ENCODE assay signal across 15 cellular contexts in genomic region chr9:135028956-135029355, GRCh38. TPM values are rescaled to one million over a fixed set of nuclear protein-coding genes. Genes with fewer than 3 reads are reported as not detected.
DNase-seq lines count a peak whose midpoint lies in the region; TF ChIP-seq lines count a peak whose summit lies in the region.
"Had no signal": no experiment of that assay in that cellular context is flagged by ENCODE, and none has a peak within 500 bp of the region (broad histone marks: within the 10 kb centered on the region; RNA-seq: fewer than 3 reads in every experiment).

No MANE protein-coding gene starts in this region.

- H3K9me2 ChIP-seq in Karpas-422 (replicated peaks; ENCODE audit: insufficient read depth, low read length) = no peaks in the 10 kb centered on the region

- H3K4me1 ChIP-seq in BLaER1 = peaks cover 40% of the 10 kb centered on the region
- no peaks in the 10 kb centered on the region for H3K4me1 ChIP-seq in osteoblast (ENCODE audit: insufficient read depth, low read length)
- H3K4me1 ChIP-seq in Karpas-422 (ENCODE audit: low read length) = no peaks in the 10 kb centered on the region
- no peaks in the 10 kb centered on the region for H3K4me1 ChIP-seq in Peyer's patch

- TF ChIP-seq CTCF in glutamatergic neuron (IDR thresholded peaks at IDR 0.05; ENCODE audit: partially characterized antibody, unreplicated experiment) = no peak
- TF ChIP-seq CTCF in osteoblast (IDR thresholded peaks at IDR 0.05; ENCODE audit: extremely low read depth, low read depth, low read length) = no peak
- no peak for TF ChIP-seq CTCF in Peyer's patch (IDR thresholded peaks at IDR 0.05)

- no peaks in the 10 kb centered on the region for H3K27me3 Mint-ChIP-seq in glutamatergic neuron (ENCODE audit: unreplicated experiment)

- H3K36me3 Mint-ChIP-seq in glutamatergic neuron (ENCODE audit: unreplicated experiment) = peaks cover 11% of the 10 kb centered on the region
- H3K36me3 Mint-ChIP-seq: CD4-positive, alpha-beta memory T cell had no signal

- H3K27ac ChIP-seq in BLaER1 = no peak overlapping the region
- H3K27ac ChIP-seq in osteoblast (ENCODE audit: low read depth, low read length) = no peak overlapping the region
- no peak overlapping the region for H3K27ac ChIP-seq in Karpas-422 (ENCODE audit: low read length)
- H3K27ac ChIP-seq in Peyer's patch = no peak overlapping the region
- H3K27ac ChIP-seq: C4-2B, HL-60 had no signal

- H3K9ac ChIP-seq in BLaER1 (no peak overlapping the region), Karpas-422 (ENCODE audit: low read length) (no peak overlapping the region)

- peak overlapping the region; percentile 1 for H3K27ac Mint-ChIP-seq in glutamatergic neuron (ENCODE audit: unreplicated experiment)
- H3K27ac Mint-ChIP-seq: B cell; CD4-positive, alpha-beta memory T cell had no signal

- no peak for TF ChIP-seq POLR2A in Peyer's patch (IDR thresholded peaks at IDR 0.05)

- no peaks in the 10 kb centered on the region for H3K27me3 ChIP-seq in BLaER1
- no peaks in the 10 kb centered on the region for H3K27me3 ChIP-seq in osteoblast (ENCODE audit: insufficient read depth, low read length)
- no peaks in the 10 kb centered on the region for H3K27me3 ChIP-seq in Karpas-422 (ENCODE audit: low read length)
- H3K27me3 ChIP-seq in Peyer's patch = no peaks in the 10 kb centered on the region

- H2AFZ ChIP-seq in osteoblast (ENCODE audit: low read length) = no peak overlapping the region
- H2AFZ ChIP-seq in Karpas-422 (ENCODE audit: low read length) = no peak overlapping the region

- DNase-seq in Caki2 (ENCODE audit: low read depth) = peak; percentile 17
- no peak for DNase-seq in glutamatergic neuron
- peak; percentile 3 for DNase-seq in osteoblast (ENCODE audit: insufficient read length, low spot score, missing footprints)
- DNase-seq in Karpas-422 = no peak
- DNase-seq in Peyer's patch = no peak
- DNase-seq: Calu3; CD4-positive, alpha-beta memory T cell; DMS79 treated with DMSO at 0.1 percent for 48 hours; EL; H9 had no signal

- H3K4me2 ChIP-seq in BLaER1 (peak overlapping the region; percentile 81; the same call in 1 of the 2 replicates), osteoblast (ENCODE audit: insufficient read depth, low read length) (no peak overlapping the region), Karpas-422 (ENCODE audit: low read depth, low read length, poor library complexity, severe bottlenecking) (no peak overlapping the region)

- H3K79me2 ChIP-seq in osteoblast (ENCODE audit: insufficient read depth, low read length) (no peaks in the 10 kb centered on the region), Karpas-422 (ENCODE audit: low read length) (no peaks in the 10 kb centered on the region)

- H4K20me1 ChIP-seq in BLaER1 (no peaks in the 10 kb centered on the region), osteoblast (ENCODE audit: insufficient read depth, low read length) (no peaks in the 10 kb centered on the region), Karpas-422 (ENCODE audit: insufficient read depth, low read depth, low read length) (no peaks in the 10 kb centered on the region)

- H3K9me3 ChIP-seq in BLaER1 (no peaks in the 10 kb centered on the region), osteoblast (ENCODE audit: low read depth, low read length) (no peaks in the 10 kb centered on the region), Karpas-422 (ENCODE audit: low read length) (no peaks in the 10 kb centered on the region), Peyer's patch (peaks cover 0 to 3% (median 0%) of the 10 kb centered on the region in 4 donors)

- H3K36me3 ChIP-seq in BLaER1 (no peaks in the 10 kb centered on the region), osteoblast (ENCODE audit: insufficient read depth, low read length) (no peaks in the 10 kb centered on the region), Karpas-422 (ENCODE audit: insufficient read depth, low read length) (no peaks in the 10 kb centered on the region), Peyer's patch (no peaks in the 10 kb centered on the region)

- H3K4me1 Mint-ChIP-seq in glutamatergic neuron (ENCODE audit: low read depth, unreplicated experiment) = peaks cover 16% of the 10 kb centered on the region
- H3K4me1 Mint-ChIP-seq: B cell; CD4-positive, alpha-beta memory T cell had no signal

- in situ Hi-C loops in Caki2 (cut with HindIII; ENCODE audit: low pct_unique_long_range_greater_than_20kb, low sequenced_read_pairs) = no loop called here

- H3K4me3 ChIP-seq in BLaER1 (no peak overlapping the region), osteoblast (ENCODE audit: insufficient read depth, low read length) (no peak overlapping the region), Karpas-422 (ENCODE audit: low read length) (no peak overlapping the region), Peyer's patch (no peak overlapping the region)
- H3K4me3 ChIP-seq: GM12878 had no signal

- H3K4me3 Mint-ChIP-seq in glutamatergic neuron (ENCODE audit: unreplicated experiment) = peak overlapping the region; percentile 3
- H3K4me3 Mint-ChIP-seq: B cell; CD4-positive, alpha-beta memory T cell; H9 had no signal

- peaks cover 3% of the 10 kb centered on the region for H3K9me3 Mint-ChIP-seq in glutamatergic neuron (ENCODE audit: unreplicated experiment)

RNA-seq across cellular contexts. Expression of gene OLFM1, which starts 58.5 kb away (rescaled TPM):
- total RNA-seq in Caki2 (2014; rRNA removed; shearing (Covaris generic); ENCODE audit: low replicate concordance) = 2.6 and 3.7 TPM in 2 replicates
- 387 TPM for total RNA-seq in glutamatergic neuron (ENCODE audit: unreplicated experiment)
- total RNA-seq in osteoblast = under 0.01 and 0.29 TPM in 2 replicates
- total RNA-seq in Karpas-422 (2014; rRNA removed; shearing (Covaris generic); ENCODE audit: low replicate concordance) = not detected in 2 replicates
- 1 to 10 TPM; 2.5 to 5.8 (median 4.9) TPM for total RNA-seq in Peyer's patch
- total RNA-seq: B cell; CD4-positive, alpha-beta memory T cell; GM12878 had no signal

Comparison
In these comparisons a context has a peak if more than half of its experiments do, and no peak if none do; other contexts are left out.
1. DNase-seq: peak in Caki2 (single experiment) and osteoblast (single experiment); none in glutamatergic neuron (single experiment), Karpas-422 (single experiment) and Peyer's patch (0 of 3).
2. RNA of gene OLFM1, which starts 58.5 kb away (total RNA-seq): 387 TPM in glutamatergic neuron (single experiment); 2.5 to 5.8 TPM in Peyer's patch, 2.6 to 3.7 TPM in Caki2, under 0.01 to 0.29 TPM in osteoblast and not detected in Karpas-422; every median in the first group is over 10 times any median in the second.